1 cellular context compared by ENCODE assay signal in the genomic region with DNA sequence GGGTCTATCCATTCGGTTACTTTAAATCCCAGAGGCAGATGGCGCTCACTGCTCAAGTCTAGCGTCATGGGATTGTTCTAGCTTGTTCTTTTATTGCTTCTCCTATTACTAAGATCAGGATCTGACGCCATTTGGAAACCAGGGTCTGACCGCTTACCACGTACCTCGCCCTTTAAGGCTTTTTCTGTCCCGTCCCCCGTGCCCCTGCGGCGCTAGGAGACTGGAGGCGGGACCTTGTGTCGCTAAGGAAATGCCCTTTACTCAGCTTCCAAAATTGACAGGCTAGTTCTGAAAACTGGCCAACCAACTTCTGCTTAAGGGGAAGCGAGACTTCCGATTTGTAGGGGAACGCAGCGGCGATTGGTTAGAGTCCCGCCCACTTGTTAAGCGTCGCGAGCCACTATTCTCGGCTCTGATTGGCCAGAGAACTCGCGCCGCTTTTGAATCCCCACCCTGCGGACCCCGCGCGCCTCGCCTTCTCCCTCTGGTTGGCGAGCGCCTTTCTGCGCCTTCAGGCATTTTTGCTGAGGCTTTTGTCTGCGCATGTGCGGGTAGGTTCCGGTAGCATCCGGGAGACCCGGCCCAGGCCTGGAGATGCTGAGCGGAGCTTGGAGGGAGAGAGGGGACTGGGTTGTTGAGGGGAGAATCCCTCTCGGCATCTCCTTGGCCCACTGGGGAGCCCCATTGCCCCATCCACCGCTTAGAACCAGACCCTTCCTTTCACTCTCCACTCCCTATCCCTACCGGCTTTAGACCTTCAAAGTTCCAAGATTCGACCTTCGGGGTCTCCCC.
TF ChIP-seq lines count a peak whose summit lies in the region.

No MANE protein-coding gene starts in this region.

TF ChIP-seq in HepG2, 621 proteins besides CTCF, POLR2A, EP300 and RAD21 (continued from another document and continues in another):
- TF ChIP-seq, protein P1, sequence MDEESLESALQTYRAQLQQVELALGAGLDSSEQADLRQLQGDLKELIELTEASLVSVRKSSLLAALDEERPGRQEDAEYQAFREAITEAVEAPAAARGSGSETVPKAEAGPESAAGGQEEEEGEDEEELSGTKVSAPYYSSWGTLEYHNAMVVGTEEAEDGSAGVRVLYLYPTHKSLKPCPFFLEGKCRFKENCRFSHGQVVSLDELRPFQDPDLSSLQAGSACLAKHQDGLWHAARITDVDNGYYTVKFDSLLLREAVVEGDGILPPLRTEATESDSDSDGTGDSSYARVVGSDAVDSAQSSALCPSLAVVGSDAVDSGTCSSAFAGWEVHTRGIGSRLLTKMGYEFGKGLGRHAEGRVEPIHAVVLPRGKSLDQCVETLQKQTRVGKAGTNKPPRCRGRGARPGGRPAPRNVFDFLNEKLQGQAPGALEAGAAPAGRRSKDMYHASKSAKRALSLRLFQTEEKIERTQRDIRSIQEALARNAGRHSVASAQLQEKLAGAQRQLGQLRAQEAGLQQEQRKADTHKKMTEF (CRISPR knock-in tag; IDR thresholded peaks at IDR 0.05) = no peak
- TF ChIP-seq RFXAP (CRISPR knock-in tag; IDR thresholded peaks at IDR 0.05; ENCODE audit: borderline replicate concordance) (peak; percentile 76; the same call in 1 of the 2 replicates), ISL2 (CRISPR knock-in tag; IDR thresholded peaks at IDR 0.05) (peak; percentile 34; the same call in 1 of the 2 replicates), FOXK2 (IDR thresholded peaks at IDR 0.05) (no peak), MIXL1 (CRISPR knock-in tag; IDR thresholded peaks at IDR 0.05) (peak; percentile 67; the same call in 1 of the 2 replicates), YEATS2 (CRISPR knock-in tag; IDR thresholded peaks at IDR 0.05; ENCODE audit: borderline replicate concordance) (peak; percentile 83), GFI1 (CRISPR knock-in tag; IDR thresholded peaks at IDR 0.05; ENCODE audit: borderline replicate concordance) (no peak), ZNF124 (CRISPR knock-in tag; IDR thresholded peaks at IDR 0.05) (no peak), FOXA3 (CRISPR knock-in tag; IDR thresholded peaks at IDR 0.05) (peak; percentile 18; the same call in 1 of the 2 replicates), ZNF367 (CRISPR knock-in tag; IDR thresholded peaks at IDR 0.05; ENCODE audit: borderline replicate concordance) (0 out of 2 replicates have a peak, but pooled peaks have one; percentile 48), CBFB (CRISPR knock-in tag; IDR thresholded peaks at IDR 0.05) (no peak), NR2F6 (IDR thresholded peaks at IDR 0.05) (peak; percentile 22; the same call in 1 of the 2 replicates), NR2F6 (CRISPR knock-in tag; IDR thresholded peaks at IDR 0.05) (peak; percentile 34; the same call in 1 of the 2 replicates), REPIN1 (CRISPR knock-in tag; IDR thresholded peaks at IDR 0.05; ENCODE audit: borderline replicate concordance, low read depth) (peak; percentile 84), SOX13 (IDR thresholded peaks at IDR 0.05) (no peak), SOX13 (CRISPR knock-in tag; conservative IDR thresholded peaks at IDR 0.05 in 1 of 2, IDR thresholded peaks at IDR 0.05 in 1 of 2) (no peak), KLF16 (CRISPR knock-in tag; IDR thresholded peaks at IDR 0.05) (peak in 1 of 2 experiments; percentile 67; a peak in 1 of 4 replicates), PRPF4 (IDR thresholded peaks at IDR 0.05; ENCODE audit: low read depth, low read length, poor library complexity, severe bottlenecking) (no peak), HOXA3 (CRISPR knock-in tag; IDR thresholded peaks at IDR 0.05) (peak; percentile 76), ZNF839 (CRISPR knock-in tag; IDR thresholded peaks at IDR 0.05; ENCODE audit: borderline replicate concordance) (0 out of 2 replicates have a peak, but pooled peaks have one; percentile 42), ZBTB21 (CRISPR knock-in tag; IDR thresholded peaks at IDR 0.05) (no peak; the same call in 1 of the 2 replicates), ZZZ3 (CRISPR knock-in tag; IDR thresholded peaks at IDR 0.05; ENCODE audit: borderline replicate concordance) (no peak), RFXANK (CRISPR knock-in tag; IDR thresholded peaks at IDR 0.05) (no peak), ZNF879 (CRISPR knock-in tag; IDR thresholded peaks at IDR 0.05) (no peak), ZNF724P (CRISPR knock-in tag; IDR thresholded peaks at IDR 0.05; ENCODE audit: borderline replicate concordance) (peak; percentile 79), ZC3H13 (CRISPR knock-in tag; IDR thresholded peaks at IDR 0.05) (0 out of 2 replicates have a peak, but pooled peaks have one; percentile 67), ZNF530 (CRISPR knock-in tag; IDR thresholded peaks at IDR 0.05; ENCODE audit: low read depth) (no peak), IRX3 (CRISPR knock-in tag; IDR thresholded peaks at IDR 0.05; ENCODE audit: borderline replicate concordance, low read depth) (peak; percentile 82; the same call in 1 of the 2 replicates), ARID2 (CRISPR knock-in tag; IDR thresholded peaks at IDR 0.05; ENCODE audit: borderline replicate concordance) (peak; percentile 33; the same call in 1 of the 2 replicates), KDM4B (CRISPR knock-in tag; IDR thresholded peaks at IDR 0.05) (no peak), CHD4 (IDR thresholded peaks at IDR 0.05; ENCODE audit: borderline replicate concordance, low read length) (no peak), CHD2 (IDR thresholded peaks at IDR 0.05; ENCODE audit: low read depth, low read length) (peak; percentile 87), GTF3A (CRISPR knock-in tag; conservative IDR thresholded peaks at IDR 0.05) (no peak), MED1 (CRISPR knock-in tag; IDR thresholded peaks at IDR 0.05) (peak; percentile 40; the same call in 1 of the 2 replicates), ZNF768 (CRISPR knock-in tag; IDR thresholded peaks at IDR 0.05) (peak; percentile 42; the same call in 1 of the 2 replicates), ZEB1 (IDR thresholded peaks at IDR 0.05; ENCODE audit: insufficient replicate concordance, low read depth) (no peak), ZFP37 (CRISPR knock-in tag; IDR thresholded peaks at IDR 0.05; ENCODE audit: borderline replicate concordance) (no peak), ZNF598 (CRISPR knock-in tag; IDR thresholded peaks at IDR 0.05; ENCODE audit: borderline replicate concordance) (0 out of 2 replicates have a peak, but pooled peaks have one; percentile 38)
- TF ChIP-seq, protein P2, sequence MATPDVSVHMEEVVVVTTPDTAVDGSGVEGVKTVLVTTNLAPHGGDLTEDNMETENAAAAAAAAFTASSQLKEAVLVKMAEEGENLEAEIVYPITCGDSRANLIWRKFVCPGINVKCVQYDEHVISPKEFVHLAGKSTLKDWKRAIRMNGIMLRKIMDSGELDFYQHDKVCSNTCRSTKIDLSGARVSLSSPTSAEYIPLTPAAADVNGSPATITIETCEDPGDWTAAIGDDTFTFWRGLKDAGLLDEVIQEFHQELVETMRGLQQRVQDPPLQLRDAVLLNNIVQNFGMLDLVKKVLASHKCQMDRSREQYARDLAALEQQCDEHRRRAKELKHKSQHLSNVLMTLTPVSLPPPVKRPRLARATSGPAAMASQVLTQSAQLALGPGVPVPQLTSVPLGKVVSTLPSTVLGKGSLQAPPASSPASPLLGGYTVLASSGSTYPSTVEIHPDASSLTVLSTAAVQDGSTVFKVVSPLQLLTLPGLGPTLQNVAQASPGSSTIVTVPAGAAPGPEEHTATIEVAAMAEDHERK (CRISPR knock-in tag; IDR thresholded peaks at IDR 0.05; ENCODE audit: low read depth) = no peak
- TF ChIP-seq, protein P3, sequence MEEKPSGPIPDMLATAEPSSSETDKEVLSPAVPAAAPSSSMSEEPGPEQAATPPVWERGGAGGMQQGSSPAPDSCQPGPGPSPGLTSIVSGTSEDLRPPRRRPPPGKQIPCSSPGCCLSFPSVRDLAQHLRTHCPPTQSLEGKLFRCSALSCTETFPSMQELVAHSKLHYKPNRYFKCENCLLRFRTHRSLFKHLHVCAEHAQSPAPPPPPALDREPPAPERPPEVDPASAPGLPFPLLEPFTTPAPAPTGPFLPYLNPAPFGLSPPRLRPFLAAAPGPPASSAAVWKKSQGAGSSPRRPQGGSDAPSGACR (CRISPR knock-in tag; IDR thresholded peaks at IDR 0.05) = no peak
- TF ChIP-seq, protein P4, sequence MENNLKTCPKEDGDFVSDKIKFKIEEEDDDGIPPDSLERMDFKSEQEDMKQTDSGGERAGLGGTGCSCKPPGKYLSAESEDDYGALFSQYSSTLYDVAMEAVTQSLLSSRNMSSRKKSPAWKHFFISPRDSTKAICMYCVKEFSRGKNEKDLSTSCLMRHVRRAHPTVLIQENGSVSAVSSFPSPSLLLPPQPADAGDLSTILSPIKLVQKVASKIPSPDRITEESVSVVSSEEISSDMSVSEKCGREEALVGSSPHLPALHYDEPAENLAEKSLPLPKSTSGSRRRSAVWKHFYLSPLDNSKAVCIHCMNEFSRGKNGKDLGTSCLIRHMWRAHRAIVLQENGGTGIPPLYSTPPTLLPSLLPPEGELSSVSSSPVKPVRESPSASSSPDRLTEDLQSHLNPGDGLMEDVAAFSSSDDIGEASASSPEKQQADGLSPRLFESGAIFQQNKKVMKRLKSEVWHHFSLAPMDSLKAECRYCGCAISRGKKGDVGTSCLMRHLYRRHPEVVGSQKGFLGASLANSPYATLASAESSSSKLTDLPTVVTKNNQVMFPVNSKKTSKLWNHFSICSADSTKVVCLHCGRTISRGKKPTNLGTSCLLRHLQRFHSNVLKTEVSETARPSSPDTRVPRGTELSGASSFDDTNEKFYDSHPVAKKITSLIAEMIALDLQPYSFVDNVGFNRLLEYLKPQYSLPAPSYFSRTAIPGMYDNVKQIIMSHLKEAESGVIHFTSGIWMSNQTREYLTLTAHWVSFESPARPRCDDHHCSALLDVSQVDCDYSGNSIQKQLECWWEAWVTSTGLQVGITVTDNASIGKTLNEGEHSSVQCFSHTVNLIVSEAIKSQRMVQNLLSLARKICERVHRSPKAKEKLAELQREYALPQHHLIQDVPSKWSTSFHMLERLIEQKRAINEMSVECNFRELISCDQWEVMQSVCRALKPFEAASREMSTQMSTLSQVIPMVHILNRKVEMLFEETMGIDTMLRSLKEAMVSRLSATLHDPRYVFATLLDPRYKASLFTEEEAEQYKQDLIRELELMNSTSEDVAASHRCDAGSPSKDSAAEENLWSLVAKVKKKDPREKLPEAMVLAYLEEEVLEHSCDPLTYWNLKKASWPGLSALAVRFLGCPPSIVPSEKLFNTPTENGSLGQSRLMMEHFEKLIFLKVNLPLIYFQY (CRISPR knock-in tag; IDR thresholded peaks at IDR 0.05; ENCODE audit: borderline replicate concordance) = 0 out of 2 replicates have a peak, but pooled peaks have one; percentile 39
- TF ChIP-seq, protein P5, sequence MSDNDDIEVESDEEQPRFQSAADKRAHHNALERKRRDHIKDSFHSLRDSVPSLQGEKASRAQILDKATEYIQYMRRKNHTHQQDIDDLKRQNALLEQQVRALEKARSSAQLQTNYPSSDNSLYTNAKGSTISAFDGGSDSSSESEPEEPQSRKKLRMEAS (IDR thresholded peaks at IDR 0.05) = peak; percentile 97
- TF ChIP-seq, protein P6, sequence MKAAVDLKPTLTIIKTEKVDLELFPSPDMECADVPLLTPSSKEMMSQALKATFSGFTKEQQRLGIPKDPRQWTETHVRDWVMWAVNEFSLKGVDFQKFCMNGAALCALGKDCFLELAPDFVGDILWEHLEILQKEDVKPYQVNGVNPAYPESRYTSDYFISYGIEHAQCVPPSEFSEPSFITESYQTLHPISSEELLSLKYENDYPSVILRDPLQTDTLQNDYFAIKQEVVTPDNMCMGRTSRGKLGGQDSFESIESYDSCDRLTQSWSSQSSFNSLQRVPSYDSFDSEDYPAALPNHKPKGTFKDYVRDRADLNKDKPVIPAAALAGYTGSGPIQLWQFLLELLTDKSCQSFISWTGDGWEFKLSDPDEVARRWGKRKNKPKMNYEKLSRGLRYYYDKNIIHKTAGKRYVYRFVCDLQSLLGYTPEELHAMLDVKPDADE (CRISPR knock-in tag; IDR thresholded peaks at IDR 0.05) = 0 out of 2 replicates have a peak, but pooled peaks have one; percentile 33
- TF ChIP-seq, protein P7, sequence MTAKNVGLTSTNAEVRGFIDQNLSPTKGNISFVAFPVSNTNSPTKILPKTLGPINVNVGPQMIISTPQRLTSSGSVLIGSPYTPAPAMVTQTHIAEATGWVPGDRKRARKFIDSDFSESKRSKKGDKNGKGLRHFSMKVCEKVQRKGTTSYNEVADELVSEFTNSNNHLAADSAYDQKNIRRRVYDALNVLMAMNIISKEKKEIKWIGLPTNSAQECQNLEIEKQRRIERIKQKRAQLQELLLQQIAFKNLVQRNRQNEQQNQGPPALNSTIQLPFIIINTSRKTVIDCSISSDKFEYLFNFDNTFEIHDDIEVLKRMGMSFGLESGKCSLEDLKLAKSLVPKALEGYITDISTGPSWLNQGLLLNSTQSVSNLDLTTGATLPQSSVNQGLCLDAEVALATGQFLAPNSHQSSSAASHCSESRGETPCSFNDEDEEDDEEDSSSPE (CRISPR knock-in tag; IDR thresholded peaks at IDR 0.05) = peak; percentile 100
- TF ChIP-seq, protein P8, sequence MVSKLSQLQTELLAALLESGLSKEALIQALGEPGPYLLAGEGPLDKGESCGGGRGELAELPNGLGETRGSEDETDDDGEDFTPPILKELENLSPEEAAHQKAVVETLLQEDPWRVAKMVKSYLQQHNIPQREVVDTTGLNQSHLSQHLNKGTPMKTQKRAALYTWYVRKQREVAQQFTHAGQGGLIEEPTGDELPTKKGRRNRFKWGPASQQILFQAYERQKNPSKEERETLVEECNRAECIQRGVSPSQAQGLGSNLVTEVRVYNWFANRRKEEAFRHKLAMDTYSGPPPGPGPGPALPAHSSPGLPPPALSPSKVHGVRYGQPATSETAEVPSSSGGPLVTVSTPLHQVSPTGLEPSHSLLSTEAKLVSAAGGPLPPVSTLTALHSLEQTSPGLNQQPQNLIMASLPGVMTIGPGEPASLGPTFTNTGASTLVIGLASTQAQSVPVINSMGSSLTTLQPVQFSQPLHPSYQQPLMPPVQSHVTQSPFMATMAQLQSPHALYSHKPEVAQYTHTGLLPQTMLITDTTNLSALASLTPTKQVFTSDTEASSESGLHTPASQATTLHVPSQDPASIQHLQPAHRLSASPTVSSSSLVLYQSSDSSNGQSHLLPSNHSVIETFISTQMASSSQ (IDR thresholded peaks at IDR 0.05; ENCODE audit: low read depth) = no peak
- TF ChIP-seq, protein P8 (CRISPR knock-in tag; IDR thresholded peaks at IDR 0.05; ENCODE audit: borderline replicate concordance) = no peak
- TF ChIP-seq, protein P9, sequence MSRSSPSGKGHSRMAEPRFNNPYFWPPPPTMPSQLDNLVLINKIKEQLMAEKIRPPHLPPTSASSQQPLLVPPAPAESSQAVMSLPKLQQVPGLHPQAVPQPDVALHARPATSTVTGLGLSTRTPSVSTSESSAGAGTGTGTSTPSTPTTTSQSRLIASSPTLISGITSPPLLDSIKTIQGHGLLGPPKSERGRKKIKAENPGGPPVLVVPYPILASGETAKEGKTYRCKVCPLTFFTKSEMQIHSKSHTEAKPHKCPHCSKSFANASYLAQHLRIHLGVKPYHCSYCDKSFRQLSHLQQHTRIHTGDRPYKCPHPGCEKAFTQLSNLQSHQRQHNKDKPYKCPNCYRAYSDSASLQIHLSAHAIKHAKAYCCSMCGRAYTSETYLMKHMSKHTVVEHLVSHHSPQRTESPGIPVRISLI (CRISPR knock-in tag; IDR thresholded peaks at IDR 0.05; ENCODE audit: borderline replicate concordance) = no peak
